Comparison of ENCODE assay signal across 10 cellular contexts in genomic region chr3:185558395-185558794, GRCh38. TPM values are rescaled to one million over a fixed set of nuclear protein-coding genes. Genes with fewer than 3 reads are reported as not detected.
DNase-seq lines count a peak whose midpoint lies in the region; FAIRE-seq and TF ChIP-seq lines count a peak whose summit lies in the region.
"Had no signal": no experiment of that assay in that cellular context is flagged by ENCODE, and none has a peak within 500 bp of the region (broad histone marks: within the 10 kb centered on the region; RNA-seq: fewer than 3 reads in every experiment).

No MANE protein-coding gene starts in this region.

- H3K27me3 ChIP-seq in bronchial epithelial cell (ENCODE audit: control insufficient read depth, insufficient read depth, low read length) (no peaks in the 10 kb centered on the region), H7 (ENCODE audit: control insufficient read depth, insufficient read depth, low read length) (no peaks in the 10 kb centered on the region; the same call in 1 of the 2 replicates)
- H3K27me3 ChIP-seq: BLaER1 treated with 17β-estradiol and CSF1 and Interleukin-3, amounts not matched to agents 10 nM and 100 nM had no signal

- TF ChIP-seq CTCF in Calu3 (IDR thresholded peaks at IDR 0.05; ENCODE audit: unreplicated experiment) (no peak), bronchial epithelial cell (IDR thresholded peaks at IDR 0.05; ENCODE audit: insufficient read depth, low read length, severe bottlenecking) (no peak)

- no peak for FAIRE-seq in bronchial epithelial cell (lab: Jason Lieb, UNC)
- FAIRE-seq in frontal cortex (lab: Jason Lieb, UNC): no peak

- no peaks in the 10 kb centered on the region for H3K36me3 ChIP-seq in bronchial epithelial cell (ENCODE audit: control insufficient read depth, insufficient read depth, low read length)
- no peaks in the 10 kb centered on the region for H3K36me3 ChIP-seq in H7 (replicated peaks; ENCODE audit: control insufficient read depth, insufficient read depth, low read length)
- H3K36me3 ChIP-seq: BLaER1 treated with 17β-estradiol and CSF1 and Interleukin-3, amounts not matched to agents 10 nM and 100 nM had no signal

- CTCF ChIA-PET in Calu3 (lab: Charles Lee): interaction anchor here (0.6 to 2.8 kb wide), 13 partner anchors 11 to 546 kb away, joined by 3 to 23 read pairs (median 5); partner anchors contain the start of gene SENP2

- no peaks in the 10 kb centered on the region for H3K9me3 Mint-ChIP-seq in Calu3 (ENCODE audit: low read depth, unreplicated experiment)
- H3K9me3 Mint-ChIP-seq: activated CD8-positive, alpha-beta T cell treated with anti-CD3 and anti-CD28 coated beads for 36 hours had no signal

- H3K36me3 Mint-ChIP-seq in Calu3 (ENCODE audit: insufficient read depth, unreplicated experiment): peaks cover 43% of the 10 kb centered on the region

- peak overlapping the region; percentile 100 for H3K27ac Mint-ChIP-seq in Calu3 (ENCODE audit: unreplicated experiment)
- H3K27ac Mint-ChIP-seq: activated CD8-positive, alpha-beta T cell treated with anti-CD3 and anti-CD28 coated beads for 36 hours had no signal

- intact Hi-C loops in Calu3 (cut with micrococcal nuclease; ENCODE audit: unreplicated experiment): loop anchor here (1.0 to 5.0 kb wide), 3 partner anchors 9 to 221 kb away; partner anchors contain the start of gene TMEM41A

- no peaks in the 10 kb centered on the region for H3K27me3 Mint-ChIP-seq in Calu3 (ENCODE audit: unreplicated experiment)

- no peak overlapping the region for H3K4me3 ChIP-seq in bronchial epithelial cell (ENCODE audit: low read depth, low read length)
- H3K4me3 ChIP-seq in H7 (ENCODE audit: insufficient read depth, low read depth, low read length): no peak overlapping the region

- H3K4me1 Mint-ChIP-seq in Calu3 (ENCODE audit: low read depth, unreplicated experiment): peaks cover 52% of the 10 kb centered on the region

- BruUV-seq in Calu3 (replicated peaks; lab: Mats Ljungman, UMichigan): no TSS peak

- peak overlapping the region; percentile 72 for H3K4me3 Mint-ChIP-seq in Calu3 (ENCODE audit: low read depth, unreplicated experiment)

- DNase-seq in Calu3 (peak; percentile 92), LoVo (ENCODE audit: low spot score) (peak; percentile 90), bronchial epithelial cell (ENCODE audit: low read depth) (peak; percentile 86), myocyte (ENCODE audit: low read depth) (peak; percentile 14), SKM-1 (lab: John Stamatoyannopoulos, UW; ENCODE audit: unreplicated experiment) (no peak), frontal cortex (ENCODE audit: low spot score in 2 of 2) (no peak), H7 (no peak)
- no peak for DNase-seq in activated effector memory CD4-positive, alpha-beta T cell treated with anti-CD3 and anti-CD28 coated beads, Interleukin-2, amount 50 U/mL, for 16 hours

RNA-seq across cellular contexts. Expression of gene LIPH, which starts 6.0 kb away (rescaled TPM):
- 159 and 213 TPM in 2 replicates for total RNA-seq in Calu3 (2022)
- total RNA-seq in bronchial epithelial cell: 1.8 and 5.6 TPM in 2 replicates
- not detected in 2 replicates for total RNA-seq in myocyte
- polyA plus RNA-seq in myocyte (2012): 0.11 TPM
- not detected for total RNA-seq in frontal cortex
- 0.21 TPM in 1 of 2 replicates, not detected in the other for total RNA-seq in H7 (2014; rRNA removed; shearing (Covaris generic))
- total RNA-seq: activated CD8-positive, alpha-beta T cell treated with anti-CD3 and anti-CD28 coated beads for 36 hours had no signal

RNA-seq across cellular contexts. Expression of gene SENP2, which starts 27.7 kb away (rescaled TPM):
- total RNA-seq in Calu3 (2022) (75.1 and 87.1 TPM in 2 replicates), bronchial epithelial cell (30.5 and 33.5 TPM in 2 replicates), myocyte (41.7 and 47.0 TPM in 2 replicates), frontal cortex (35.9 TPM)
- polyA plus RNA-seq in myocyte (2012): 28.2 TPM
- total RNA-seq in H7 (2014; rRNA removed; shearing (Covaris generic)): 23.9 and 38.3 TPM in 2 replicates

RNA-seq across cellular contexts. Expression of gene TMEM41A, which starts 59.6 kb away (rescaled TPM):
- total RNA-seq in Calu3 (2022) (53.6 and 57.5 TPM in 2 replicates), bronchial epithelial cell (14.5 and 19.2 TPM in 2 replicates), myocyte (18.0 and 22.5 TPM in 2 replicates), frontal cortex (10.2 TPM)
- 13.9 TPM for polyA plus RNA-seq in myocyte (2012)
- total RNA-seq in H7 (2014; rRNA removed; shearing (Covaris generic)): 9.2 and 11.7 TPM in 2 replicates

Comparison
In these comparisons a context has a peak if more than half of its experiments do, and no peak if none do; other contexts are left out.
1. DNase-seq: peak in Calu3 (single experiment), LoVo (single experiment), bronchial epithelial cell (single experiment) and myocyte (single experiment); none in SKM-1 (single experiment), frontal cortex (0 of 2), activated effector memory CD4-positive, alpha-beta T cell treated with anti-CD3 and anti-CD28 coated beads, Interleukin-2, amount 50 U/mL, for 16 hours (single experiment) and H7 (single experiment).
2. RNA of gene LIPH, which starts 6.0 kb away (total RNA-seq): 159 to 213 TPM in Calu3; 1.8 to 5.6 TPM in bronchial epithelial cell, 0.21 TPM in H7, not detected in myocyte and not detected in frontal cortex (single experiment); every median in the first group is over 10 times any median in the second.